In the genomic region with DNA sequence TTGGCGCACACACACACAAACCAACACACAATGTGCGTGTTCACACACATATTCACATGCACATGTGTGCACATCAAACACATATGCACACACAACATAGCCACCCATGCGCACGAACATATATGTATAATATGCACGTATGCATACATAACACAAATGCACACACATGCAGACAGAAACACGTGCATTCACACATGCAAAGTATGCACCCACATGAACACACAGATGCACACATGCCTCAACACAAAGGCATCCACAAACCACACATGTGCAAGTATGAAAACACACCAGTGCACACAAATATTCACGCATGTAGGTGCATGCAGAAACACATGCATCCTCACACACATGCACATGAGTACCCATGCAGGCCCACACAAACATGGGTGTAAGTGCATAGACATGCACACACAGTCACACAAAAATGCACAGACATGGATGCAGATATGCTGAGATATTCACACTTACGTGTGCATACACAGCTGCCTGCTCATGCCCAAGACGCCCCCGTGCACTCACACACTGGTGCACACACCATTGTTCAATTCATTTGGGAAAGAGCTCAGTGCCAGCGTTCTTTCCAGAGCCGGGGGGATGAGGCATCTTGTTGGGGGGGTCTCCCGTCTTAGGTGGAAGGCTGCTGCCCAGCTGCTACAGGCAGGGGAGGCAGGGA, we compare ENCODE assay signal across 2 cellular contexts.
TF ChIP-seq lines count a peak whose summit lies in the region.

No MANE protein-coding gene starts in this region.

TF ChIP-seq in HepG2, 621 proteins besides CTCF, POLR2A, EP300 and RAD21:
- TF ChIP-seq, protein P1, sequence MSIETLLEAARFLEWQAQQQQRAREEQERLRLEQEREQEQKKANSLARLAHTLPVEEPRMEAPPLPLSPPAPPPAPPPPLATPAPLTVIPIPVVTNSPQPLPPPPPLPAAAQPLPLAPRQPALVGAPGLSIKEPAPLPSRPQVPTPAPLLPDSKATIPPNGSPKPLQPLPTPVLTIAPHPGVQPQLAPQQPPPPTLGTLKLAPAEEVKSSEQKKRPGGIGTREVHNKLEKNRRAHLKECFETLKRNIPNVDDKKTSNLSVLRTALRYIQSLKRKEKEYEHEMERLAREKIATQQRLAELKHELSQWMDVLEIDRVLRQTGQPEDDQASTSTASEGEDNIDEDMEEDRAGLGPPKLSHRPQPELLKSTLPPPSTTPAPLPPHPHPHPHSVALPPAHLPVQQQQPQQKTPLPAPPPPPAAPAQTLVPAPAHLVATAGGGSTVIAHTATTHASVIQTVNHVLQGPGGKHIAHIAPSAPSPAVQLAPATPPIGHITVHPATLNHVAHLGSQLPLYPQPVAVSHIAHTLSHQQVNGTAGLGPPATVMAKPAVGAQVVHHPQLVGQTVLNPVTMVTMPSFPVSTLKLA (IDR thresholded peaks at IDR 0.05): peak; percentile 96
- TF ChIP-seq KDM5B (CRISPR knock-in tag; IDR thresholded peaks at IDR 0.05; ENCODE audit: borderline replicate concordance): no peak
TF ChIP-seq in HepG2: peak in this region for 1.

TF ChIP-seq in H1, 55 proteins besides CTCF, POLR2A, EP300 and RAD21:
- TF ChIP-seq TAF1 (IDR thresholded peaks at IDR 0.05; ENCODE audit: low read depth, low read length): no peak
- TF ChIP-seq, protein P2, sequence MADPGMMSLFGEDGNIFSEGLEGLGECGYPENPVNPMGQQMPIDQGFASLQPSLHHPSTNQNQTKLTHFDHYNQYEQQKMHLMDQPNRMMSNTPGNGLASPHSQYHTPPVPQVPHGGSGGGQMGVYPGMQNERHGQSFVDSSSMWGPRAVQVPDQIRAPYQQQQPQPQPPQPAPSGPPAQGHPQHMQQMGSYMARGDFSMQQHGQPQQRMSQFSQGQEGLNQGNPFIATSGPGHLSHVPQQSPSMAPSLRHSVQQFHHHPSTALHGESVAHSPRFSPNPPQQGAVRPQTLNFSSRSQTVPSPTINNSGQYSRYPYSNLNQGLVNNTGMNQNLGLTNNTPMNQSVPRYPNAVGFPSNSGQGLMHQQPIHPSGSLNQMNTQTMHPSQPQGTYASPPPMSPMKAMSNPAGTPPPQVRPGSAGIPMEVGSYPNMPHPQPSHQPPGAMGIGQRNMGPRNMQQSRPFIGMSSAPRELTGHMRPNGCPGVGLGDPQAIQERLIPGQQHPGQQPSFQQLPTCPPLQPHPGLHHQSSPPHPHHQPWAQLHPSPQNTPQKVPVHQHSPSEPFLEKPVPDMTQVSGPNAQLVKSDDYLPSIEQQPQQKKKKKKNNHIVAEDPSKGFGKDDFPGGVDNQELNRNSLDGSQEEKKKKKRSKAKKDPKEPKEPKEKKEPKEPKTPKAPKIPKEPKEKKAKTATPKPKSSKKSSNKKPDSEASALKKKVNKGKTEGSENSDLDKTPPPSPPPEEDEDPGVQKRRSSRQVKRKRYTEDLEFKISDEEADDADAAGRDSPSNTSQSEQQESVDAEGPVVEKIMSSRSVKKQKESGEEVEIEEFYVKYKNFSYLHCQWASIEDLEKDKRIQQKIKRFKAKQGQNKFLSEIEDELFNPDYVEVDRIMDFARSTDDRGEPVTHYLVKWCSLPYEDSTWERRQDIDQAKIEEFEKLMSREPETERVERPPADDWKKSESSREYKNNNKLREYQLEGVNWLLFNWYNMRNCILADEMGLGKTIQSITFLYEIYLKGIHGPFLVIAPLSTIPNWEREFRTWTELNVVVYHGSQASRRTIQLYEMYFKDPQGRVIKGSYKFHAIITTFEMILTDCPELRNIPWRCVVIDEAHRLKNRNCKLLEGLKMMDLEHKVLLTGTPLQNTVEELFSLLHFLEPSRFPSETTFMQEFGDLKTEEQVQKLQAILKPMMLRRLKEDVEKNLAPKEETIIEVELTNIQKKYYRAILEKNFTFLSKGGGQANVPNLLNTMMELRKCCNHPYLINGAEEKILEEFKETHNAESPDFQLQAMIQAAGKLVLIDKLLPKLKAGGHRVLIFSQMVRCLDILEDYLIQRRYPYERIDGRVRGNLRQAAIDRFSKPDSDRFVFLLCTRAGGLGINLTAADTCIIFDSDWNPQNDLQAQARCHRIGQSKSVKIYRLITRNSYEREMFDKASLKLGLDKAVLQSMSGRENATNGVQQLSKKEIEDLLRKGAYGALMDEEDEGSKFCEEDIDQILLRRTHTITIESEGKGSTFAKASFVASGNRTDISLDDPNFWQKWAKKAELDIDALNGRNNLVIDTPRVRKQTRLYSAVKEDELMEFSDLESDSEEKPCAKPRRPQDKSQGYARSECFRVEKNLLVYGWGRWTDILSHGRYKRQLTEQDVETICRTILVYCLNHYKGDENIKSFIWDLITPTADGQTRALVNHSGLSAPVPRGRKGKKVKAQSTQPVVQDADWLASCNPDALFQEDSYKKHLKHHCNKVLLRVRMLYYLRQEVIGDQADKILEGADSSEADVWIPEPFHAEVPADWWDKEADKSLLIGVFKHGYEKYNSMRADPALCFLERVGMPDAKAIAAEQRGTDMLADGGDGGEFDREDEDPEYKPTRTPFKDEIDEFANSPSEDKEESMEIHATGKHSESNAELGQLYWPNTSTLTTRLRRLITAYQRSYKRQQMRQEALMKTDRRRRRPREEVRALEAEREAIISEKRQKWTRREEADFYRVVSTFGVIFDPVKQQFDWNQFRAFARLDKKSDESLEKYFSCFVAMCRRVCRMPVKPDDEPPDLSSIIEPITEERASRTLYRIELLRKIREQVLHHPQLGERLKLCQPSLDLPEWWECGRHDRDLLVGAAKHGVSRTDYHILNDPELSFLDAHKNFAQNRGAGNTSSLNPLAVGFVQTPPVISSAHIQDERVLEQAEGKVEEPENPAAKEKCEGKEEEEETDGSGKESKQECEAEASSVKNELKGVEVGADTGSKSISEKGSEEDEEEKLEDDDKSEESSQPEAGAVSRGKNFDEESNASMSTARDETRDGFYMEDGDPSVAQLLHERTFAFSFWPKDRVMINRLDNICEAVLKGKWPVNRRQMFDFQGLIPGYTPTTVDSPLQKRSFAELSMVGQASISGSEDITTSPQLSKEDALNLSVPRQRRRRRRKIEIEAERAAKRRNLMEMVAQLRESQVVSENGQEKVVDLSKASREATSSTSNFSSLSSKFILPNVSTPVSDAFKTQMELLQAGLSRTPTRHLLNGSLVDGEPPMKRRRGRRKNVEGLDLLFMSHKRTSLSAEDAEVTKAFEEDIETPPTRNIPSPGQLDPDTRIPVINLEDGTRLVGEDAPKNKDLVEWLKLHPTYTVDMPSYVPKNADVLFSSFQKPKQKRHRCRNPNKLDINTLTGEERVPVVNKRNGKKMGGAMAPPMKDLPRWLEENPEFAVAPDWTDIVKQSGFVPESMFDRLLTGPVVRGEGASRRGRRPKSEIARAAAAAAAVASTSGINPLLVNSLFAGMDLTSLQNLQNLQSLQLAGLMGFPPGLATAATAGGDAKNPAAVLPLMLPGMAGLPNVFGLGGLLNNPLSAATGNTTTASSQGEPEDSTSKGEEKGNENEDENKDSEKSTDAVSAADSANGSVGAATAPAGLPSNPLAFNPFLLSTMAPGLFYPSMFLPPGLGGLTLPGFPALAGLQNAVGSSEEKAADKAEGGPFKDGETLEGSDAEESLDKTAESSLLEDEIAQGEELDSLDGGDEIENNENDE (IDR thresholded peaks at IDR 0.05; ENCODE audit: insufficient replicate concordance, low read length): no peak
- TF ChIP-seq TCF12 (IDR thresholded peaks at IDR 0.05; ENCODE audit: low read depth, low read length): no peak
- TF ChIP-seq JUND (IDR thresholded peaks at IDR 0.05; ENCODE audit: low read length): no peak
- no peak for TF ChIP-seq JUN (IDR thresholded peaks at IDR 0.05; ENCODE audit: low read depth, low read length)
- TF ChIP-seq GABPA (IDR thresholded peaks at IDR 0.05; ENCODE audit: borderline replicate concordance, insufficient read depth, low read length): no peak
- no peak for TF ChIP-seq SP1 (IDR thresholded peaks at IDR 0.05; ENCODE audit: low read depth, low read length)
- no peak for TF ChIP-seq RXRA (IDR thresholded peaks at IDR 0.05; ENCODE audit: insufficient read depth, low read depth, low read length)
- no peak for TF ChIP-seq ZNF274 (IDR thresholded peaks at IDR 0.05; ENCODE audit: borderline replicate concordance, extremely low read depth, low read length)
- TF ChIP-seq, protein P3, sequence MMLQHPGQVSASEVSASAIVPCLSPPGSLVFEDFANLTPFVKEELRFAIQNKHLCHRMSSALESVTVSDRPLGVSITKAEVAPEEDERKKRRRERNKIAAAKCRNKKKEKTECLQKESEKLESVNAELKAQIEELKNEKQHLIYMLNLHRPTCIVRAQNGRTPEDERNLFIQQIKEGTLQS (IDR thresholded peaks at IDR 0.05; ENCODE audit: insufficient read depth, low read depth, low read length): no peak
- TF ChIP-seq, protein P4, sequence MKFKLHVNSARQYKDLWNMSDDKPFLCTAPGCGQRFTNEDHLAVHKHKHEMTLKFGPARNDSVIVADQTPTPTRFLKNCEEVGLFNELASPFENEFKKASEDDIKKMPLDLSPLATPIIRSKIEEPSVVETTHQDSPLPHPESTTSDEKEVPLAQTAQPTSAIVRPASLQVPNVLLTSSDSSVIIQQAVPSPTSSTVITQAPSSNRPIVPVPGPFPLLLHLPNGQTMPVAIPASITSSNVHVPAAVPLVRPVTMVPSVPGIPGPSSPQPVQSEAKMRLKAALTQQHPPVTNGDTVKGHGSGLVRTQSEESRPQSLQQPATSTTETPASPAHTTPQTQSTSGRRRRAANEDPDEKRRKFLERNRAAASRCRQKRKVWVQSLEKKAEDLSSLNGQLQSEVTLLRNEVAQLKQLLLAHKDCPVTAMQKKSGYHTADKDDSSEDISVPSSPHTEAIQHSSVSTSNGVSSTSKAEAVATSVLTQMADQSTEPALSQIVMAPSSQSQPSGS (IDR thresholded peaks at IDR 0.05; ENCODE audit: low read length): no peak
- no peak for TF ChIP-seq CBX5 (IDR thresholded peaks at IDR 0.05; ENCODE audit: low read depth, low read length)
